In the genomic region with DNA sequence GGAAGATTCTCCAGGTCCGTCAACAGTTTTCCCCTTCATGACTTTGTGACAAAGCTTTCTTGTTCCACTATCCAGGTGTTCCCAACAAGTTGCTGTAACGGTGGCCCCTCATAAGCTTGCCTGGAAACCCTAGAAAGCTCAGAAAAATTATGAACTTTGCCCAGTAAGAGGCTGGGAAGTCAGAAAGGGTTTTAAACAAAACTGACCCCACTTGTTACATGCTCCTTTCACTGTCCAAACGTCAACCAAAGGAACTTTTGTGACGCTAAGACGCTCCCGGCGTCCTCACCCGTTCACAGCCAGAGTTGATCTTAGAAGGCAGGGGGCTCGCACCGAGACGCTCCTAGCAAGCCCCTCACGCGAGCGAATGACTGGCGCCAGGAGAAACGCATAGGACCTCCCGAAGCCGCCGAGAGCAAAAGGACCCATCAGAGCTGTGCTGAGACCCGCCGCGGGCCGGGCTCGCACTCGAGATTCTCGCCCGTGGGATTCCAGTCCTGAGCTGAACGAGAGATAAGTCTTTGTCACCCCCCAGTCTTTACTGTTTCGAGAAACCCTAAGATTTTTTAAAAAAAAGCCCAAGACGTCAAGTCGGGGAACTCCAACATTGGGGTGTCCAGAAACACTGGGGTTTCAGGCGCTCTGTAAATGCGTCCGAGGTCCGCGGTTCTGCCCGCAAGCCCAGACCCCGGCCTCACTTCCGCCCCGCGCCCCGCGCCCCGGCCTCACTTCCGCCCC, we compare ENCODE assay signal across 8 cellular contexts. TPM values are rescaled to one million over a fixed set of nuclear protein-coding genes. Genes with fewer than 3 reads are reported as not detected.
DNase-seq lines count a peak whose midpoint lies in the region; ATAC-seq and TF ChIP-seq lines count a peak whose summit lies in the region.

No MANE protein-coding gene starts in this region.

- H3K4me1 ChIP-seq in rectal smooth muscle tissue (ENCODE audit: control insufficient read depth, insufficient read depth, low read length): peaks cover 3% of the 10 kb centered on the region

- peak overlapping the region; percentile 71 for H3K9ac ChIP-seq in rectal smooth muscle tissue (ENCODE audit: low read length)

- peak overlapping the region; percentile 93 for H3K4me3 Mint-ChIP-seq in activated naive CD4-positive, alpha-beta T cell treated with anti-CD3 and anti-CD28 coated beads, Interleukin-2, amount 10 ng/mL, durations not matched to agents 7 days and 5 days

- H3K27me3 ChIP-seq in rectal smooth muscle tissue (ENCODE audit: control insufficient read depth, insufficient read depth, low read length): no peaks in the 10 kb centered on the region

- peak overlapping the region; percentile 98 for H3K27ac Mint-ChIP-seq in activated naive CD4-positive, alpha-beta T cell treated with anti-CD3 and anti-CD28 coated beads, Interleukin-2, amount 10 ng/mL, durations not matched to agents 7 days and 5 days

- peak overlapping the region; percentile 99 for H3K27ac ChIP-seq in rectal smooth muscle tissue (ENCODE audit: low read depth, low read length)

- intact Hi-C loops in left cardiac atrium (cut with DNase I): no loop called here

- CTCF ChIA-PET in activated naive CD4-positive, alpha-beta T cell treated with anti-CD3 and anti-CD28 coated beads, Interleukin-2, amount 10 ng/mL, durations not matched to agents 7 days and 5 days (lab: Charles Lee): interaction anchor here (1.5 to 1.8 kb wide), 2 partner anchors 29 to 69 kb away, joined by 3 to 4 read pairs; a partner anchor contains a TSS

- H3K27me3 Mint-ChIP-seq in activated naive CD4-positive, alpha-beta T cell treated with anti-CD3 and anti-CD28 coated beads, Interleukin-2, amount 10 ng/mL, durations not matched to agents 7 days and 5 days: peaks cover 3% of the 10 kb centered on the region

- H3K4me3 ChIP-seq in rectal smooth muscle tissue (ENCODE audit: low read length): peak overlapping the region; percentile 86

- peaks cover 52% of the 10 kb centered on the region for H3K36me3 Mint-ChIP-seq in activated naive CD4-positive, alpha-beta T cell treated with anti-CD3 and anti-CD28 coated beads, Interleukin-2, amount 10 ng/mL, durations not matched to agents 7 days and 5 days

- no peak for TF ChIP-seq RAD21 in Ishikawa (IDR thresholded peaks at IDR 0.05; ENCODE audit: low read depth)

- H3K4me1 Mint-ChIP-seq in activated naive CD4-positive, alpha-beta T cell treated with anti-CD3 and anti-CD28 coated beads, Interleukin-2, amount 10 ng/mL, durations not matched to agents 7 days and 5 days: peaks cover 41% of the 10 kb centered on the region

- peaks cover 9% of the 10 kb centered on the region for H3K36me3 ChIP-seq in rectal smooth muscle tissue (ENCODE audit: control insufficient read depth, insufficient read depth, low read length)

- no peaks in the 10 kb centered on the region for H3K9me3 Mint-ChIP-seq in activated naive CD4-positive, alpha-beta T cell treated with anti-CD3 and anti-CD28 coated beads, Interleukin-2, amount 10 ng/mL, durations not matched to agents 7 days and 5 days

- ATAC-seq in GM18909 (IDR thresholded peaks at IDR 0.05; ENCODE audit: poor library complexity, unreplicated experiment) (peak; percentile 6), left cardiac atrium (no peak)

- peak; percentile 22 for DNase-seq in Ammon's horn (ENCODE audit: low spot score)
- peak; percentile 48 for DNase-seq in activated naive CD4-positive, alpha-beta T cell treated with anti-CD3 and anti-CD28 coated beads, Interleukin-2, amount 10 ng/mL, durations not matched to agents 7 days and 5 days
- DNase-seq in left cardiac atrium: peak; percentile 37
- DNase-seq in kidney glomerular epithelial cell (lab: John Stamatoyannopoulos, UW): no peak
- no peak for DNase-seq in SKM-1 (lab: John Stamatoyannopoulos, UW; ENCODE audit: unreplicated experiment)

- 0 out of 2 replicates have a peak, but pooled peaks have one; percentile 12 for TF ChIP-seq EP300 in Ishikawa (IDR thresholded peaks at IDR 0.05; ENCODE audit: borderline replicate concordance)

TF ChIP-seq in Ishikawa, 13 proteins besides CTCF, POLR2A, EP300 and RAD21:
- TF ChIP-seq YY1 (IDR thresholded peaks at IDR 0.05; ENCODE audit: low read depth): no peak
- TF ChIP-seq ZBTB7A (IDR thresholded peaks at IDR 0.05; ENCODE audit: low read depth): peak; percentile 61; the same call in 1 of the 2 replicates
- TF ChIP-seq EGR1 (IDR thresholded peaks at IDR 0.05): no peak
- no peak for TF ChIP-seq CREB1 (IDR thresholded peaks at IDR 0.05; ENCODE audit: low read depth)

RNA-seq across cellular contexts. Expression of a gene that starts 0.5 kb away (rescaled TPM):
- 10 to 100 TPM; 10.3 to 12.2 TPM for total RNA-seq in left cardiac atrium

RNA-seq across cellular contexts. Expression of a gene that starts 28.1 kb away (rescaled TPM):
- 100 to 1,000 TPM; 145 to 165 TPM for total RNA-seq in left cardiac atrium

RNA-seq across cellular contexts. Expression of a gene that starts 29.0 kb away (rescaled TPM):
- 10 to 100 TPM; 63.4 to 63.9 TPM for total RNA-seq in left cardiac atrium

RNA-seq across cellular contexts. Expression of a gene that starts 34.0 kb away (rescaled TPM):
- 10 to 100 TPM; 42.1 to 57.4 TPM for total RNA-seq in left cardiac atrium

RNA-seq across cellular contexts. Expression of a gene that starts 38.8 kb away (rescaled TPM):
- total RNA-seq in left cardiac atrium: under 1 TPM in 1 of 2 donors, not detected in 1; 0.47 TPM

Comparison
In these comparisons a context has a peak if more than half of its experiments do, and no peak if none do; other contexts are left out.
1. DNase-seq: peak in Ammon's horn (single experiment), activated naive CD4-positive, alpha-beta T cell treated with anti-CD3 and anti-CD28 coated beads, Interleukin-2, amount 10 ng/mL, durations not matched to agents 7 days and 5 days (single experiment) and left cardiac atrium (single experiment); none in kidney glomerular epithelial cell (single experiment) and SKM-1 (single experiment).